1 cellular context compared by ENCODE assay signal in genomic region chr1:85707990-85708825, GRCh38.
A peak's percentile ranks its signal among the peaks of the same experiment; 100 is the strongest.
TF ChIP-seq lines count a peak whose summit lies in the region.

ZNHIT6 (minus strand) TSS chr1:85708433; CDS start chr1:85708284, 149 bp downstream.

TF ChIP-seq in HEK293, 187 proteins besides CTCF, POLR2A, EP300 and RAD21 (continued from another document and continues in another):
- TF ChIP-seq ZSCAN4 (tag by site-specific recombination; IDR thresholded peaks at IDR 0.05), result no peak
- no peak for TF ChIP-seq TCF7L2 (IDR thresholded peaks at IDR 0.05; ENCODE audit: borderline replicate concordance, low read depth, low read length)
- no peak for TF ChIP-seq ZNF521 (tag by site-specific recombination; IDR thresholded peaks at IDR 0.05)
- TF ChIP-seq MZF1 (tag by site-specific recombination; IDR thresholded peaks at IDR 0.05; ENCODE audit: borderline replicate concordance), result no peak
- TF ChIP-seq ZNF658 (tag by site-specific recombination; IDR thresholded peaks at IDR 0.05), result no peak
- TF ChIP-seq ZNF654 (tag by site-specific recombination; IDR thresholded peaks at IDR 0.05; ENCODE audit: low read depth), result no peak
- peak; percentile 53; the same call in 1 of the 2 replicates for TF ChIP-seq WT1 (tag by site-specific recombination; IDR thresholded peaks at IDR 0.05)
- peak; percentile 40; the same call in 1 of the 2 replicates for TF ChIP-seq ZNF843 (tag by site-specific recombination; IDR thresholded peaks at IDR 0.05)
- peak; percentile 19 for TF ChIP-seq ZBTB26 (tag by site-specific recombination; optimal IDR thresholded peaks at IDR 0.05)
- no peak for TF ChIP-seq MYNN (tag by site-specific recombination; IDR thresholded peaks at IDR 0.05; ENCODE audit: borderline replicate concordance)
- TF ChIP-seq ZNF266 (tag by site-specific recombination; IDR thresholded peaks at IDR 0.05; ENCODE audit: low read depth), result no peak
- TF ChIP-seq ZNF776 (tag by site-specific recombination; IDR thresholded peaks at IDR 0.05; ENCODE audit: borderline replicate concordance), result no peak
- peak; percentile 79; the same call in 1 of the 2 replicates for TF ChIP-seq ZNF639 (tag by site-specific recombination; IDR thresholded peaks at IDR 0.05)
- no peak for TF ChIP-seq ZSCAN23 (tag by site-specific recombination; IDR thresholded peaks at IDR 0.05)
- TF ChIP-seq ZIC2 (tag by site-specific recombination; IDR thresholded peaks at IDR 0.05), result 0 out of 2 replicates have a peak, but pooled peaks have one; percentile 38
- TF ChIP-seq ZFP37 (tag by site-specific recombination; IDR thresholded peaks at IDR 0.05), result peak; percentile 95
- no peak for TF ChIP-seq ZNF202 (tag by site-specific recombination; IDR thresholded peaks at IDR 0.05; ENCODE audit: borderline replicate concordance)
- peak; percentile 82 for TF ChIP-seq SCRT1 (tag by site-specific recombination; IDR thresholded peaks at IDR 0.05; ENCODE audit: borderline replicate concordance)
- no peak for TF ChIP-seq ATF2 (tag by site-specific recombination; IDR thresholded peaks at IDR 0.05; ENCODE audit: low read depth)
- TF ChIP-seq GLIS1 (tag by site-specific recombination; IDR thresholded peaks at IDR 0.05), result peak; percentile 74
- no peak for TF ChIP-seq ZNF621 (tag by site-specific recombination; IDR thresholded peaks at IDR 0.05)
- TF ChIP-seq ZNF26 (tag by site-specific recombination; IDR thresholded peaks at IDR 0.05), result no peak
- TF ChIP-seq HOXA7 (CRISPR knock-in tag; IDR thresholded peaks at IDR 0.05; ENCODE audit: borderline replicate concordance), result no peak
- TF ChIP-seq ZNF426 (tag by site-specific recombination; IDR thresholded peaks at IDR 0.05), result no peak
- no peak for TF ChIP-seq ZNF449 (tag by site-specific recombination; IDR thresholded peaks at IDR 0.05)
- TF ChIP-seq ZNF354C (tag by site-specific recombination; IDR thresholded peaks at IDR 0.05; ENCODE audit: borderline replicate concordance, low read depth), result no peak
- no peak for TF ChIP-seq ZBTB7A (tag by site-specific recombination; IDR thresholded peaks at IDR 0.05; ENCODE audit: low read depth)
- TF ChIP-seq ZNF140 (tag by site-specific recombination; IDR thresholded peaks at IDR 0.05), result no peak
- peak; percentile 20; the same call in 1 of the 2 replicates for TF ChIP-seq ZNF423 (tag by site-specific recombination; IDR thresholded peaks at IDR 0.05)
- TF ChIP-seq ZNF704 (tag by site-specific recombination; IDR thresholded peaks at IDR 0.05), result no peak; the same call in 1 of the 2 replicates
- no peak for TF ChIP-seq ZNF132 (tag by site-specific recombination; IDR thresholded peaks at IDR 0.05; ENCODE audit: borderline replicate concordance)
- TF ChIP-seq ZBTB11 (tag by site-specific recombination; conservative IDR thresholded peaks at IDR 0.05; ENCODE audit: low read depth), result peak; percentile 95
- TF ChIP-seq ZNF211 (tag by site-specific recombination; IDR thresholded peaks at IDR 0.05; ENCODE audit: low read depth), result no peak
- TF ChIP-seq ZNF18 (tag by site-specific recombination; IDR thresholded peaks at IDR 0.05), result no peak
- no peak for TF ChIP-seq ZNF529 (tag by site-specific recombination; IDR thresholded peaks at IDR 0.05; ENCODE audit: insufficient replicate concordance)
- TF ChIP-seq ZBTB20 (tag by site-specific recombination; IDR thresholded peaks at IDR 0.05), result peak; percentile 74; the same call in 1 of the 2 replicates
- peak; percentile 77 for TF ChIP-seq SP3 (tag by site-specific recombination; IDR thresholded peaks at IDR 0.05)
- TF ChIP-seq ZNF433 (tag by site-specific recombination; IDR thresholded peaks at IDR 0.05; ENCODE audit: low read depth), result no peak
- TF ChIP-seq ZNF596 (tag by site-specific recombination; IDR thresholded peaks at IDR 0.05), result no peak
- TF ChIP-seq ZFP41 (tag by site-specific recombination; IDR thresholded peaks at IDR 0.05; ENCODE audit: borderline replicate concordance), result no peak
- no peak for TF ChIP-seq ZNF837 (tag by site-specific recombination; IDR thresholded peaks at IDR 0.05)
- 0 out of 2 replicates have a peak, but pooled peaks have one; percentile 28 for TF ChIP-seq ZNF391 (tag by site-specific recombination; IDR thresholded peaks at IDR 0.05; ENCODE audit: borderline replicate concordance, low read depth)
- TF ChIP-seq ZNF23 (tag by site-specific recombination; IDR thresholded peaks at IDR 0.05; ENCODE audit: borderline replicate concordance), result no peak
- TF ChIP-seq PBX3 (CRISPR knock-in tag; IDR thresholded peaks at IDR 0.05), result 0 out of 2 replicates have a peak, but pooled peaks have one; percentile 75
- TF ChIP-seq ZNF335 (tag by site-specific recombination; conservative IDR thresholded peaks at IDR 0.05), result peak; percentile 83
- peak; percentile 95 for TF ChIP-seq ZBTB17 (tag by site-specific recombination; IDR thresholded peaks at IDR 0.05)
- no peak for TF ChIP-seq ZBTB21 (tag by site-specific recombination; IDR thresholded peaks at IDR 0.05)
- no peak for TF ChIP-seq ZNF510 (tag by site-specific recombination; IDR thresholded peaks at IDR 0.05; ENCODE audit: insufficient replicate concordance)
- TF ChIP-seq ZNF555 (tag by site-specific recombination; conservative IDR thresholded peaks at IDR 0.05), result no peak
- TF ChIP-seq ZNF677 (tag by site-specific recombination; IDR thresholded peaks at IDR 0.05), result no peak
- TF ChIP-seq ZNF530 (tag by site-specific recombination; IDR thresholded peaks at IDR 0.05; ENCODE audit: low read depth), result no peak
- no peak for TF ChIP-seq ZNF623 (tag by site-specific recombination; IDR thresholded peaks at IDR 0.05)
- peak; percentile 98 for TF ChIP-seq ZNF501 (tag by site-specific recombination; IDR thresholded peaks at IDR 0.05)
